Comparison of ENCODE assay signal across 3 cellular contexts in the genomic region with DNA sequence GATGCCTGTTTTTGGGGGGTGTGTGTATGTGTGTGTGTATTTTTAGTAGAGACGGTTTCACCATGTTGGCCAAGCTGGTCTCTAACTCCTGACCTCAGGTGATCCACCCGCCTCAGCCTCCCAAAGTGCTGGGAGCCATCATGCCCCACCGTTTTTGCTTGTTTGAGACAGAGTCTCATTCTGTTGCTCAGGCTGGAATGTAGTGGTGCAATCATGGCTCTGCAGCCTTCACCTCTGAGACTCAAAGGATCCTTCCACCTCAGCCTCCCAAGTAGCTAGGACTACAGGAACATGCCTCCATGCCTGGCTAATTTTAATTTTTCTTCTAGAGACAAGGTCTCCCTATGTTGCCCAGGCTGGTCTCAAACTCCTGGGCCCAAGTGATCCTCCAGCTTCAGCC. TPM values are rescaled to one million over a fixed set of nuclear protein-coding genes. Genes with fewer than 3 reads are reported as not detected.
"Had no signal": no experiment of that assay in that cellular context is flagged by ENCODE, and none has a peak within 500 bp of the region (broad histone marks: within the 10 kb centered on the region; RNA-seq: fewer than 3 reads in every experiment).

No MANE protein-coding gene starts in this region.

RNA-seq across cellular contexts. Expression of a gene that starts 11.2 kb away (rescaled TPM):
- total RNA-seq: right atrium auricular region, sciatic nerve had no signal
- polyA plus RNA-seq: naive thymus-derived CD4-positive, alpha-beta T cell had no signal
